13 cellular contexts compared by ENCODE assay signal in genomic region chr17:83073389-83074063, GRCh38. TPM values are rescaled to one million over a fixed set of nuclear protein-coding genes. Genes with fewer than 3 reads are reported as not detected.
DNase-seq lines count a peak whose midpoint lies in the region; ATAC-seq and TF ChIP-seq lines count a peak whose summit lies in the region.
"Had no signal": no experiment of that assay in that cellular context is flagged by ENCODE, and none has a peak within 500 bp of the region (broad histone marks: within the 10 kb centered on the region; RNA-seq: fewer than 3 reads in every experiment).

No MANE protein-coding gene starts in this region.

- no peaks in the 10 kb centered on the region for H3K27me3 ChIP-seq in left ventricle myocardium inferior (ENCODE audit: low read depth)

- H3K27ac ChIP-seq in left ventricle myocardium inferior (replicated peaks): peak overlapping the region; percentile 5

- no peak overlapping the region for H3K27ac Mint-ChIP-seq in stimulated activated memory B cell treated with anti-CD40 and anti-IgM and Interleukin-4, amounts not matched to agents 10 μg/mL and 1 μg/mL and 100 μg/mL, for 72 hours
- H3K27ac Mint-ChIP-seq: activated T-cell treated with anti-CD3 and anti-CD28 coated beads, Interleukin-2, amount 50 U/mL, for 24 hours had no signal

- no peaks in the 10 kb centered on the region for H3K36me3 ChIP-seq in left ventricle myocardium inferior

- intact Hi-C loops in left ventricle myocardium inferior (cut with micrococcal nuclease): no loop called here

- peak; percentile 36 for DNase-seq in SIG-M5 treated with dmso at 0.1 percent for 504 hours (lab: John Stamatoyannopoulos, UW; ENCODE audit: unreplicated experiment)
- no peak for DNase-seq in SIG-M5 (lab: John Stamatoyannopoulos, UW)
- DNase-seq in SW480 (ENCODE audit: low spot score): peak; percentile 67
- peak; percentile 52 for DNase-seq in left ventricle myocardium inferior
- no peak for DNase-seq in NCI-H2107 treated with DMSO at 0.1 percent for 48 hours (lab: John Stamatoyannopoulos, UW; ENCODE audit: unreplicated experiment)
- DNase-seq in SKM-1 treated with dmso at 0.1 percent for 144 hours (lab: John Stamatoyannopoulos, UW; ENCODE audit: unreplicated experiment): no peak
- DNase-seq: activated T-cell treated with anti-CD3 and anti-CD28 coated beads, Interleukin-2, amount 50 U/mL, for 24 hours; DMS153; foreskin melanocyte; NCI-H1694 treated with DMSO at 0.1 percent for 48 hours had no signal

- H3K9me3 Mint-ChIP-seq in stimulated activated memory B cell treated with anti-CD40 and anti-IgM and Interleukin-4, amounts not matched to agents 10 μg/mL and 1 μg/mL and 100 μg/mL, for 72 hours: no peaks in the 10 kb centered on the region
- H3K9me3 Mint-ChIP-seq: activated T-cell treated with anti-CD3 and anti-CD28 coated beads, Interleukin-2, amount 50 U/mL, for 24 hours; central memory CD8-positive, alpha-beta T cell had no signal

- H3K36me3 Mint-ChIP-seq in stimulated activated memory B cell treated with anti-CD40 and anti-IgM and Interleukin-4, amounts not matched to agents 10 μg/mL and 1 μg/mL and 100 μg/mL, for 72 hours: no peaks in the 10 kb centered on the region

- no peak for TF ChIP-seq CTCF in left ventricle myocardium inferior (IDR thresholded peaks at IDR 0.05; ENCODE audit: borderline replicate concordance)

- ATAC-seq in stimulated activated memory B cell treated with anti-CD40 and anti-IgM and Interleukin-4, amounts not matched to agents 10 μg/mL and 1 μg/mL and 100 μg/mL, for 72 hours: peak; percentile 4
- ATAC-seq in HG02852 (IDR thresholded peaks at IDR 0.05; ENCODE audit: unreplicated experiment): no peak

- no peak overlapping the region for H3K4me3 ChIP-seq in left ventricle myocardium inferior

- H3K4me1 Mint-ChIP-seq in stimulated activated memory B cell treated with anti-CD40 and anti-IgM and Interleukin-4, amounts not matched to agents 10 μg/mL and 1 μg/mL and 100 μg/mL, for 72 hours: peaks cover 27% of the 10 kb centered on the region

- peaks cover 70% of the 10 kb centered on the region for H3K27me3 Mint-ChIP-seq in stimulated activated memory B cell treated with anti-CD40 and anti-IgM and Interleukin-4, amounts not matched to agents 10 μg/mL and 1 μg/mL and 100 μg/mL, for 72 hours

- no peaks in the 10 kb centered on the region for H3K9me3 ChIP-seq in left ventricle myocardium inferior (replicated peaks)

- H3K4me3 Mint-ChIP-seq in stimulated activated memory B cell treated with anti-CD40 and anti-IgM and Interleukin-4, amounts not matched to agents 10 μg/mL and 1 μg/mL and 100 μg/mL, for 72 hours: no peak overlapping the region
- H3K4me3 Mint-ChIP-seq: activated T-cell treated with anti-CD3 and anti-CD28 coated beads, Interleukin-2, amount 50 U/mL, for 24 hours; central memory CD8-positive, alpha-beta T cell had no signal

- H3K4me1 ChIP-seq in left ventricle myocardium inferior: peaks cover 20% of the 10 kb centered on the region

RNA-seq across cellular contexts. Expression of gene METRNL, which starts 5.9 kb away (rescaled TPM):
- 75.2 TPM for total RNA-seq in left ventricle myocardium inferior

Comparison
In these comparisons a context has a peak if more than half of its experiments do, and no peak if none do; other contexts are left out.
1. DNase-seq: peak in SIG-M5 treated with dmso at 0.1 percent for 504 hours (single experiment), SW480 (single experiment) and left ventricle myocardium inferior (single experiment); none in SIG-M5 (single experiment), NCI-H2107 treated with DMSO at 0.1 percent for 48 hours (single experiment) and SKM-1 treated with dmso at 0.1 percent for 144 hours (single experiment).